Comparison of ENCODE assay signal across 15 cellular contexts in the genomic region with DNA sequence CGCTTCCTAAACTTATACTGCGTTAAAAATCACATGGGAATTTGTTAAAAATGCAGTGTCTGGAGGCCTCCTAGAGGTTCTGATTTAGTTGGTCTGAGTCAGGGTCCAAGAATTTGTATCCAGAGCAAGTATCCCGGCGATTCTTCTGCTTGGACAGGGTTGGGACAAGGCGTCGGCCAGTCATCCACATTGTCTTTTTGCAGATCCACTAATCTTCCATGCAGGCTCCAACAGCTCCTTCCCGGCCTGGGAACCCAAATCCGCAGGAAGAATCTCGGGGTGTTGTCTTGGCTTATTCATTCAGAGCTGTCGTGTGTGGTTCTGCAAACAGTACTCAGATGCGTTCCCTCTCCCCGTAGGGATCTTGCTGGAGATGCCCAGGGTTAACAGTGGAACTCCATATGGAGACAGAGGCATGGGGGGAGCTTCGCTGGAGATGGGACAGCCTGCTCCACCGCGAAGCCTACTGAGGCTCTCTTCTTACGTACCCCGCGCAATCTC. TPM values are rescaled to one million over a fixed set of nuclear protein-coding genes. Genes with fewer than 3 reads are reported as not detected.
DNase-seq lines count a peak whose midpoint lies in the region; TF ChIP-seq lines count a peak whose summit lies in the region.
"Had no signal": no experiment of that assay in that cellular context is flagged by ENCODE, and none has a peak within 500 bp of the region (broad histone marks: within the 10 kb centered on the region; RNA-seq: fewer than 3 reads in every experiment).

No MANE protein-coding gene starts in this region.

- peak; percentile 41 for DNase-seq in ELF-1 (ENCODE audit: low read depth, low spot score)
- peak; percentile 46 to 57 for DNase-seq in SJSA1 (ENCODE audit: low read depth in 1 of 2, low spot score in 2 of 2)
- DNase-seq in fibroblast of the aortic adventitia (ENCODE audit: low read depth): peak; percentile 79
- no peak for DNase-seq in stomach
- no peak for DNase-seq in AML-193 (lab: John Stamatoyannopoulos, UW)
- no peak for DNase-seq in pons (ENCODE audit: low spot score)
- DNase-seq in nephron progenitor cell: no peak
- DNase-seq in NCI-H345 treated with DMSO at 0.1 percent for 48 hours (lab: John Stamatoyannopoulos, UW; ENCODE audit: unreplicated experiment): no peak
- DNase-seq: activated naive CD8-positive, alpha-beta T cell treated with anti-CD3 and anti-CD28 coated beads, Interleukin-2, amount 10 ng/mL, durations not matched to agents 7 days and 5 days; cortex of kidney; foreskin melanocyte had no signal

- TF ChIP-seq CTCF in fibroblast of the aortic adventitia (IDR thresholded peaks at IDR 0.05; ENCODE audit: insufficient read depth, low read length) (no peak), stomach (IDR thresholded peaks at IDR 0.05) (no peak), nephron progenitor cell (IDR thresholded peaks at IDR 0.05) (no peak)

- peaks cover 6% of the 10 kb centered on the region for H3K4me1 Mint-ChIP-seq in nephron progenitor cell
- H3K4me1 Mint-ChIP-seq: activated naive CD8-positive, alpha-beta T cell treated with anti-CD3 and anti-CD28 coated beads, Interleukin-2, amount 10 ng/mL, durations not matched to agents 7 days and 5 days; stimulated activated effector memory CD8-positive, alpha-beta T cell treated with anti-CD3 and anti-CD28 coated beads, Interleukin-12 subunit alpha, Interleukin-12 subunit beta, amount 100 ng/mL, for 72 hours had no signal

- peak overlapping the region; percentile 18 for H3K27ac ChIP-seq in SJSA1
- H3K27ac ChIP-seq in stomach: peak overlapping the region; percentile 3 to 76 (median 70)

- H3K27ac Mint-ChIP-seq in nephron progenitor cell: no peak overlapping the region
- H3K27ac Mint-ChIP-seq: activated naive CD8-positive, alpha-beta T cell treated with anti-CD3 and anti-CD28 coated beads, Interleukin-2, amount 10 ng/mL, durations not matched to agents 7 days and 5 days; stimulated activated effector memory CD8-positive, alpha-beta T cell treated with anti-CD3 and anti-CD28 coated beads, Interleukin-12 subunit alpha, Interleukin-12 subunit beta, amount 100 ng/mL, for 72 hours had no signal

- WGBS in stomach, 5 donors: 74 to 84% (median 77%) methylated on average over 18 of the region's 18 CpGs

- no peak for TF ChIP-seq POLR2A in stomach (IDR thresholded peaks at IDR 0.05)

- peaks cover 16% of the 10 kb centered on the region for H3K4me1 ChIP-seq in SJSA1 (replicated peaks)
- H3K4me1 ChIP-seq in stomach: peaks cover 0 to 8% (median 7%) of the 10 kb centered on the region in 4 donors

- H3K4me3 Mint-ChIP-seq in nephron progenitor cell: no peak overlapping the region

- no peaks in the 10 kb centered on the region for H3K36me3 ChIP-seq in SJSA1
- no peaks in the 10 kb centered on the region for H3K36me3 ChIP-seq in stomach

- H3K27me3 ChIP-seq in SJSA1 (replicated peaks): no peaks in the 10 kb centered on the region
- no peaks in the 10 kb centered on the region for H3K27me3 ChIP-seq in stomach

- TF ChIP-seq EP300 in stomach (IDR thresholded peaks at IDR 0.05): no peak

- peaks cover 6% of the 10 kb centered on the region for H3K36me3 Mint-ChIP-seq in nephron progenitor cell (ENCODE audit: low read depth)
- H3K36me3 Mint-ChIP-seq: activated naive CD8-positive, alpha-beta T cell treated with anti-CD3 and anti-CD28 coated beads, Interleukin-2, amount 10 ng/mL, durations not matched to agents 7 days and 5 days; CD4-positive, alpha-beta memory T cell; stimulated activated effector memory CD8-positive, alpha-beta T cell treated with anti-CD3 and anti-CD28 coated beads, Interleukin-12 subunit alpha, Interleukin-12 subunit beta, amount 100 ng/mL, for 72 hours had no signal

- intact Hi-C loops in stomach (cut with DNase I; ENCODE audit: low total_unique reads): no loop called here

- peaks cover 25% of the 10 kb centered on the region for H3K9me3 Mint-ChIP-seq in nephron progenitor cell
- H3K9me3 Mint-ChIP-seq: activated naive CD8-positive, alpha-beta T cell treated with anti-CD3 and anti-CD28 coated beads, Interleukin-2, amount 10 ng/mL, durations not matched to agents 7 days and 5 days; stimulated activated effector memory CD8-positive, alpha-beta T cell treated with anti-CD3 and anti-CD28 coated beads, Interleukin-12 subunit alpha, Interleukin-12 subunit beta, amount 100 ng/mL, for 72 hours had no signal

- H3K4me3 ChIP-seq in SJSA1: no peak overlapping the region
- no peak overlapping the region for H3K4me3 ChIP-seq in fibroblast of the aortic adventitia (ENCODE audit: low read depth, low read length)
- H3K4me3 ChIP-seq in stomach: peak overlapping the region in 1 of 4 donors; percentile 48

- peaks cover 5% of the 10 kb centered on the region for H3K27me3 Mint-ChIP-seq in nephron progenitor cell (ENCODE audit: low read depth, poor library complexity)

- H3K9me3 ChIP-seq in SJSA1 (replicated peaks) (no peaks in the 10 kb centered on the region), stomach (no peaks in the 10 kb centered on the region)

RNA-seq across cellular contexts. Expression of a gene that starts 25.3 kb away (rescaled TPM):
- total RNA-seq in SJSA1 (2014; rRNA removed; shearing (Covaris generic)): not detected in 2 replicates
- total RNA-seq in fibroblast of the aortic adventitia (ENCODE audit: low replicate concordance): not detected in 2 replicates
- not detected for total RNA-seq in stomach
- under 1 TPM in 1 of 3 donors, not detected in 2; 0.18 TPM for polyA plus RNA-seq in stomach
- total RNA-seq: activated naive CD8-positive, alpha-beta T cell treated with anti-CD3 and anti-CD28 coated beads, Interleukin-2, amount 10 ng/mL, durations not matched to agents 7 days and 5 days; CD4-positive, alpha-beta memory T cell; H1; renal cortical epithelial cell had no signal

RNA-seq across cellular contexts. Expression of a gene that starts 35.3 kb away (rescaled TPM):
- total RNA-seq in SJSA1 (2014; rRNA removed; shearing (Covaris generic)): 1.6 and 2.8 TPM in 2 replicates
- total RNA-seq in fibroblast of the aortic adventitia (ENCODE audit: low replicate concordance) (5.4 and 15.5 TPM in 2 replicates), stomach (100 to 1,000 TPM in 1 of 5 donors, 10 to 100 TPM in 2, 1 to 10 TPM in 1, under 1 TPM in 1; 0.58 to 112 (median 39.5) TPM)
- polyA plus RNA-seq in stomach: 10 to 100 TPM in 1 of 3 donors, 1 to 10 TPM in 2; 4.0 to 89.1 (median 8.4) TPM
- total RNA-seq: activated naive CD8-positive, alpha-beta T cell treated with anti-CD3 and anti-CD28 coated beads, Interleukin-2, amount 10 ng/mL, durations not matched to agents 7 days and 5 days; CD4-positive, alpha-beta memory T cell had no signal

Comparison
In these comparisons a context has a peak if more than half of its experiments do, and no peak if none do; other contexts are left out.
1. DNase-seq: peak in ELF-1 (single experiment), SJSA1 (2 of 2) and fibroblast of the aortic adventitia (single experiment); none in stomach (single experiment), AML-193 (0 of 2), pons (single experiment), nephron progenitor cell (single experiment) and NCI-H345 treated with DMSO at 0.1 percent for 48 hours (single experiment).